ENCODE assay signal across 9 cellular contexts in the genomic region with DNA sequence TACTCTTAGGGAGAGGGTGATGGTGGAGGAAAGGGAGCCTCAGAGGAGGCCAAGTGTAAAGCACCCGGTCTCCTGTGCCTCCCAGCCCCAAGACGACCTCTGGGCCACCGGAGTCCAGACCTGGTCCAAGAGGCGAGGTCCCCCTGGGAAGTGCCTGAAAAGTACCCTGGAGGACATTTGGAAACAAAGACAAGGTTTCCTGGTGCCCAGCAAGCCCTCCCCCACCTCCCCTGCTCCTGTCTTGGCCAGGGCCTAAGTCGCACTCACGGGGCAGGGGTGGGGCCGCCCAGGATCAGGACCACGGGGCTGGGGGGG. TPM values are rescaled to one million over a fixed set of nuclear protein-coding genes. Genes with fewer than 3 reads are reported as not detected.
DNase-seq lines count a peak whose midpoint lies in the region; ATAC-seq and TF ChIP-seq lines count a peak whose summit lies in the region.
"Had no signal": no experiment of that assay in that cellular context is flagged by ENCODE, and none has a peak within 500 bp of the region (broad histone marks: within the 10 kb centered on the region; RNA-seq: fewer than 3 reads in every experiment).

No MANE protein-coding gene starts in this region.

- H3K27ac ChIP-seq in PC-9 (no peak overlapping the region), hepatocyte (peak overlapping the region; percentile 37), spleen (peak overlapping the region in 7 of 8 donors; percentile 46 to 98 (median 89))

- H3K9me3 ChIP-seq in PC-9 (ENCODE audit: insufficient read depth, low read depth) = no peaks in the 10 kb centered on the region
- no peaks in the 10 kb centered on the region for H3K9me3 ChIP-seq in hepatocyte (ENCODE audit: low read depth)
- no peaks in the 10 kb centered on the region for H3K9me3 ChIP-seq in spleen

- H2AFZ ChIP-seq in PC-9 (no peak overlapping the region), hepatocyte (no peak overlapping the region)

- peak overlapping the region; percentile 34 for H3K4me3 Mint-ChIP-seq in T-helper 2 cell treated with Interferon-gamma antibody and Interleukin-4, amounts not matched to agents 5 μg/mL and 100 μg/mL, for 36 hours

- H3K27ac Mint-ChIP-seq in T-helper 2 cell treated with Interferon-gamma antibody and Interleukin-4, amounts not matched to agents 5 μg/mL and 100 μg/mL, for 36 hours = no peak overlapping the region

- no TSS peak for BruUV-seq in PC-9 (replicated peaks; lab: Mats Ljungman, UMichigan)

- H3K36me3 ChIP-seq in PC-9 (ENCODE audit: low read depth) (no peaks in the 10 kb centered on the region), hepatocyte (replicated peaks; ENCODE audit: insufficient read depth, low read depth) (no peaks in the 10 kb centered on the region), spleen (peaks cover 0 to 23% (median 0%) of the 10 kb centered on the region in 6 donors)

- H3K4me1 Mint-ChIP-seq in T-helper 2 cell treated with Interferon-gamma antibody and Interleukin-4, amounts not matched to agents 5 μg/mL and 100 μg/mL, for 36 hours (ENCODE audit: low read depth) = peaks cover 15% of the 10 kb centered on the region

- no peaks in the 10 kb centered on the region for H3K36me3 Mint-ChIP-seq in T-helper 2 cell treated with Interferon-gamma antibody and Interleukin-4, amounts not matched to agents 5 μg/mL and 100 μg/mL, for 36 hours (ENCODE audit: low read depth)

- H3K9me3 Mint-ChIP-seq in T-helper 2 cell treated with Interferon-gamma antibody and Interleukin-4, amounts not matched to agents 5 μg/mL and 100 μg/mL, for 36 hours = no peaks in the 10 kb centered on the region

- H3K27me3 ChIP-seq in PC-9 (ENCODE audit: insufficient read depth, low read depth) = no peaks in the 10 kb centered on the region
- H3K27me3 ChIP-seq in hepatocyte = no peaks in the 10 kb centered on the region
- H3K27me3 ChIP-seq in spleen (replicated peaks in 1 of 7) = no peaks in the 10 kb centered on the region

- POLR2A ChIA-PET in PC-9 (lab: Charles Lee; ENCODE audit: unreplicated experiment) = interaction anchor here (0.6 to 0.7 kb wide), 2 partner anchors 111 to 164 kb away, joined by 3 read pairs; no protein-coding TSS in a partner anchor

- TF ChIP-seq POLR2A in spleen (IDR thresholded peaks at IDR 0.05) = no peak

- peaks cover 12% of the 10 kb centered on the region; the same call in 1 of the 2 replicates for H3F3A ChIP-seq in PC-9 (ENCODE audit: insufficient read depth, low read depth)

- H3K27me3 Mint-ChIP-seq in T-helper 2 cell treated with Interferon-gamma antibody and Interleukin-4, amounts not matched to agents 5 μg/mL and 100 μg/mL, for 36 hours (ENCODE audit: low read depth) = no peaks in the 10 kb centered on the region

- ATAC-seq in GM18498 (IDR thresholded peaks at IDR 0.05; ENCODE audit: unreplicated experiment) = no peak

- H3K4me1 ChIP-seq in PC-9 (replicated peaks; ENCODE audit: insufficient read depth) = peaks cover 43% of the 10 kb centered on the region
- peaks cover 35% of the 10 kb centered on the region for H3K4me1 ChIP-seq in hepatocyte (ENCODE audit: insufficient read depth)
- H3K4me1 ChIP-seq in spleen = peaks cover 52 to 96% (median 87%) of the 10 kb centered on the region in 6 donors

- TF ChIP-seq CTCF in PC-9 (conservative IDR thresholded peaks at IDR 0.05) = no peak
- TF ChIP-seq CTCF in hepatocyte (IDR thresholded peaks at IDR 0.05; ENCODE audit: poor library complexity) = no peak
- no peak for TF ChIP-seq CTCF in spleen (IDR thresholded peaks at IDR 0.05 in 8 of 11, conservative IDR thresholded peaks at IDR 0.05 in 3 of 11)

- CTCF ChIA-PET in PC-9 (lab: Charles Lee) = no interaction called here

- no peak for DNase-seq in T-helper 2 cell treated with Interferon-gamma antibody and Interleukin-4, amounts not matched to agents 5 μg/mL and 100 μg/mL, for 36 hours (ENCODE audit: low spot score)
- no peak for DNase-seq in T-helper 2 cell
- DNase-seq in PC-9 = no peak
- DNase-seq in hepatocyte (ENCODE audit: low spot score) = peak; percentile 5
- no peak for DNase-seq in spleen
- DNase-seq in stimulated activated CD4-positive, alpha-beta T cell treated with anti-CD3 and anti-CD28 coated beads, Interleukin-4, amount 100 ng/mL, for 24 hours = no peak
- DNase-seq in globus pallidus (ENCODE audit: low spot score) = no peak
- DNase-seq: NCI-H2171 treated with DMSO at 0.1 percent for 48 hours had no signal

- H4K20me1 ChIP-seq in PC-9 (ENCODE audit: insufficient read depth) = no peaks in the 10 kb centered on the region
- no peaks in the 10 kb centered on the region for H4K20me1 ChIP-seq in hepatocyte (ENCODE audit: insufficient read depth, poor library complexity, severe bottlenecking)

- no peaks in the 10 kb centered on the region for H3K9me2 ChIP-seq in PC-9 (ENCODE audit: insufficient read depth)
- no peaks in the 10 kb centered on the region for H3K9me2 ChIP-seq in hepatocyte (replicated peaks; ENCODE audit: insufficient read depth)

- H3K79me2 ChIP-seq in PC-9 (ENCODE audit: low read depth) = no peaks in the 10 kb centered on the region
- peaks cover 18% of the 10 kb centered on the region for H3K79me2 ChIP-seq in hepatocyte

- intact Hi-C loops in PC-9 (cut with micrococcal nuclease; ENCODE audit: unreplicated experiment) (no loop called here), spleen (cut with DNase I; ENCODE audit: low total_unique reads) (no loop called here)

- 96% methylated on average over 5 of the region's 8 CpGs for WGBS in hepatocyte (ENCODE audit: low lambda C conversion rate, missing lambda C conversion rate)
- WGBS in spleen, 5 donors = 70 to 90% (median 83%) methylated on average over 4 to 8 of the region's 8 CpGs

- H3K4me2 ChIP-seq in PC-9 = 0 out of 2 replicates have a peak overlapping the region, but pooled peaks have one; percentile 23
- H3K4me2 ChIP-seq in hepatocyte = peak overlapping the region; percentile 99

- H3K4me3 ChIP-seq in PC-9 (no peak overlapping the region), hepatocyte (no peak overlapping the region), spleen (peak overlapping the region in 2 of 8 donors; percentile 69 to 74)

RNA-seq across cellular contexts. Expression of a gene that starts 0.5 kb away (rescaled TPM):
- total RNA-seq in PC-9 (2021) = 40.4 and 54.0 TPM in 2 replicates
- total RNA-seq in hepatocyte = 15.0 and 25.7 TPM in 2 replicates
- polyA plus RNA-seq in hepatocyte = 24.3 and 29.6 TPM in 2 replicates
- 100 to 1,000 TPM; 150 to 295 (median 265) TPM for total RNA-seq in spleen
- polyA plus RNA-seq in spleen = 100 to 1,000 TPM in 1 of 3 donors, 10 to 100 TPM in 2; 42.0 to 138 (median 43.5) TPM

RNA-seq across cellular contexts. Expression of a gene that starts 36.2 kb away (rescaled TPM):
- total RNA-seq in PC-9 (2021) (37.1 and 44.8 TPM in 2 replicates), hepatocyte (38.2 and 42.7 TPM in 2 replicates), spleen (10 to 100 TPM; 35.1 to 52.5 (median 50.4) TPM)
- polyA plus RNA-seq in hepatocyte (43.0 and 50.8 TPM in 2 replicates), spleen (10 to 100 TPM; 32.7 to 53.5 (median 33.2) TPM)

RNA-seq across cellular contexts. Expression of a gene that starts 51.3 kb away (rescaled TPM):
- total RNA-seq in PC-9 (2021) (178 and 181 TPM in 2 replicates), hepatocyte (143 and 179 TPM in 2 replicates), spleen (100 to 1,000 TPM; 260 to 348 (median 295) TPM)
- polyA plus RNA-seq in hepatocyte (174 and 208 TPM in 2 replicates), spleen (100 to 1,000 TPM; 175 to 224 (median 194) TPM)
